20 cellular contexts compared by ENCODE assay signal in the genomic region with DNA sequence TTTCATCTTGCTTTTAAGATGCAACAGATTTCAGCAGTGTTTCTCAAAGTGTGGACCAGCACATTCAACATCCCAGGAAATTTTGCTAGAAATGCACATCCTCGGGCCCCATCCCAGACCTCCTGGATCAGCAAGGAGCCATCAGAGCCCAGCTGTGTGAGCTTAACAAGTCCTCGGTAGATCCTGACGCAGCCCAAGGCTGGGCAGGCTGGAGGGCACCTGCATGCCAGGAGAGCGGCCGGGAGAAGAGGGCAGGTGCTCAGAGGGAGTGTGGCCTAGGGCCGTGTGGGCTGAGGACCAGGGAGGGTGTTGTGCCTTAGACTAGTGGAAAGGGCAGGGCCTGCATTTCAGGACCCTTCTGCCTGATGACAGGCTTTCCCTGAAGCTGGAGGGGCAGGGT.
"Had no signal": no experiment of that assay in that cellular context is flagged by ENCODE, and none has a peak within 500 bp of the region (broad histone marks: within the 10 kb centered on the region; RNA-seq: fewer than 3 reads in every experiment).

No MANE protein-coding gene starts in this region.

- H3K36me3 ChIP-seq: prostate gland, right lobe of liver had no signal

- H3K27ac Mint-ChIP-seq: activated naive CD8-positive, alpha-beta T cell; activated T-cell treated with anti-CD3 and anti-CD28 coated beads, Interleukin-2, amount 50 U/mL, for 72 hours; endodermal cell; stimulated activated memory B cell treated with anti-CD40 and anti-IgM and Interleukin-4, amounts not matched to agents 10 μg/mL and 1 μg/mL and 100 μg/mL, for 72 hours had no signal

- H3K9me3 Mint-ChIP-seq: activated T-cell treated with anti-CD3 and anti-CD28 coated beads, Interleukin-2, amount 50 U/mL, for 72 hours; stimulated activated memory B cell treated with anti-CD40 and anti-IgM and Interleukin-4, amounts not matched to agents 10 μg/mL and 1 μg/mL and 100 μg/mL, for 72 hours had no signal

- DNase-seq: activated CD4-positive, CD25-positive, alpha-beta regulatory T cell treated with anti-CD3 and anti-CD28 coated beads, Interleukin-2, amount 50 U/mL, for 72 hours; activated gamma-delta T cell; activated T-cell treated with anti-CD3 and anti-CD28 coated beads, Interleukin-2, amount 50 U/mL, for 72 hours; endodermal cell; foreskin fibroblast; glutamatergic neuron; hippocampal formation; midbrain; right lobe of liver; SK-N-SH; stimulated activated CD4-positive, alpha-beta T cell treated with anti-CD3 and anti-CD28 coated beads, Interleukin-4, amount 100 ng/mL, for 4 hours; T1000 had no signal

- H3K27me3 ChIP-seq: right lobe of liver had no signal

- H3K4me1 ChIP-seq: prostate gland had no signal

- H3K27me3 Mint-ChIP-seq: activated naive CD8-positive, alpha-beta T cell had no signal

- FAIRE-seq: bronchial epithelial cell, colon, islet of Langerhans, urothelium cell line had no signal

- H3K4me3 Mint-ChIP-seq: activated T-cell treated with anti-CD3 and anti-CD28 coated beads, Interleukin-2, amount 50 U/mL, for 72 hours; endodermal cell; stimulated activated memory B cell treated with anti-CD40 and anti-IgM and Interleukin-4, amounts not matched to agents 10 μg/mL and 1 μg/mL and 100 μg/mL, for 72 hours had no signal

- ATAC-seq: activated T-cell treated with anti-CD3 and anti-CD28 coated beads, Interleukin-2, amount 50 U/mL, for 72 hours; right lobe of liver; stimulated activated memory B cell treated with anti-CD40 and anti-IgM and Interleukin-4, amounts not matched to agents 10 μg/mL and 1 μg/mL and 100 μg/mL, for 72 hours had no signal

- H3K9me3 ChIP-seq: prostate gland, right lobe of liver, SK-N-SH had no signal

- H3K27ac ChIP-seq: epithelial cell of prostate, prostate gland, right lobe of liver had no signal

- H3K4me3 ChIP-seq: prostate gland, right lobe of liver had no signal

- H3K36me3 Mint-ChIP-seq: activated naive CD8-positive, alpha-beta T cell; stimulated activated memory B cell treated with anti-CD40 and anti-IgM and Interleukin-4, amounts not matched to agents 10 μg/mL and 1 μg/mL and 100 μg/mL, for 72 hours had no signal

- H3K9ac ChIP-seq: SK-N-SH had no signal
